8 cellular contexts compared by ENCODE assay signal in the genomic region with DNA sequence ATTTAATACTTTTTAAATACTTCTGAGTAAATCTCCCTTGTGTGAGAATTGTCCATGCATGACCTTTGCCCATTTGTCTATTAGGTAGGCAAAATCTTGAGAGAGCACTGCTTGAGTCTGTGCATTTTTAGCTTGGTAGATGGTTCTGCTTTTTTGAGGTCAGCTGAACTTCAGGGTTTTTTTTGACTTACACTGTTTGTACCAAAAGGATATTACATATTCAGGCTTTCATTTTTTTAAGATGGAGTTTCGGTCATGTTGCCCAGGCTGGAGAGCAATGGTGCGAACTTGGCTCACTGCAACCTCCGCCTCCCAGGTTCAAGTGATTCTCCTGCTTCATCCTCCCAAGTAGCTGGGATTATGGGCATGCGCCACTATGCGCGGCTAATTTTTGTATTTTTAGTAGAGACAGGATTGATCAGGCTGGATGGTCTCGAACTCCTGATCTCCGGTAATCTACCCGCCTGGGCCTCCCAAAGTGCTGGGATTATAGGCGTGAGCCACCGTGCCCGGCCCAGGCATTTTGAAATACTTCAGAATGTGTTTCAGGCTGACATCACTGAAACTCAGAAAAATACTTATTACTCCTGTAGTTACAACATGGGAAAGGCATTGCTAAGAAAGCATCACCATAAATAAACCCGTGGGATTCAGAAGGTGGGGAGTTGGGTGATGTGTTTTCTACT. TPM values are rescaled to one million over a fixed set of nuclear protein-coding genes. Genes with fewer than 3 reads are reported as not detected.
A peak's percentile ranks its signal among the peaks of the same experiment; 100 is the strongest.
DNase-seq lines count a peak whose midpoint lies in the region; ATAC-seq, FAIRE-seq and TF ChIP-seq lines count a peak whose summit lies in the region.

No MANE protein-coding gene starts in this region.

- H4K91ac ChIP-seq in mesenchymal stem cell (ENCODE audit: low read length) = no peak overlapping the region

- TF ChIP-seq CTCF in OCI-LY1 (IDR thresholded peaks at IDR 0.05; ENCODE audit: low read length) = no peak

- peak; percentile 97 for DNase-seq in mesenchymal stem cell
- DNase-seq in urothelium cell line (ENCODE audit: low spot score) = no peak
- no peak for DNase-seq in posterior vena cava (ENCODE audit: low spot score)
- DNase-seq in NCI-H510A (lab: John Stamatoyannopoulos, UW) = no peak
- DNase-seq in SW 1271 (lab: John Stamatoyannopoulos, UW) = no peak

- H3K23ac ChIP-seq in mesenchymal stem cell (ENCODE audit: low read length in 2 of 2) = no peak overlapping the region

- peak overlapping the region in 1 of 2 experiments; percentile 78 for H3K18ac ChIP-seq in mesenchymal stem cell (ENCODE audit: low read depth in 1 of 2, low read length in 2 of 2)

- H3K4me1 ChIP-seq in OCI-LY1 (ENCODE audit: insufficient read depth, low read length, severe bottlenecking) = peaks cover 56% of the 10 kb centered on the region
- H3K4me1 ChIP-seq in mesenchymal stem cell (ENCODE audit: control insufficient read depth, insufficient read depth, low read depth, low read length) = peaks cover 8% of the 10 kb centered on the region

- H3K4me3 ChIP-seq in OCI-LY1 (ENCODE audit: low read depth, low read length, poor library complexity, severe bottlenecking) = peak overlapping the region; percentile 36
- no peak overlapping the region for H3K4me3 ChIP-seq in mesenchymal stem cell (ENCODE audit: insufficient read depth in 1 of 2, low read depth in 1 of 2, low read length in 2 of 2)

- no peak overlapping the region for H2AFZ ChIP-seq in OCI-LY1 (ENCODE audit: low read length)
- H2AFZ ChIP-seq in mesenchymal stem cell (ENCODE audit: low read depth, low read length) = no peak overlapping the region

- H3K27me3 ChIP-seq in OCI-LY1 (ENCODE audit: insufficient read depth, low read length) (no peaks in the 10 kb centered on the region), mesenchymal stem cell (ENCODE audit: control insufficient read depth in 1 of 2, insufficient read depth in 1 of 2, low read length in 2 of 2) (no peaks in the 10 kb centered on the region)

- H3K79me1 ChIP-seq in mesenchymal stem cell (replicated peaks; ENCODE audit: low read length, poor library complexity, severe bottlenecking) = peaks cover 5% of the 10 kb centered on the region

- no peak overlapping the region for H2BK120ac ChIP-seq in mesenchymal stem cell (ENCODE audit: low read depth, low read length)

- H3K9me2 ChIP-seq in OCI-LY1 (ENCODE audit: low read depth, low read length) = no peaks in the 10 kb centered on the region

- peak overlapping the region; percentile 78 for H3K27ac ChIP-seq in OCI-LY1 (ENCODE audit: low read depth, low read length, poor library complexity, severe bottlenecking)
- H3K27ac ChIP-seq in mesenchymal stem cell (ENCODE audit: low read length, poor library complexity, severe bottlenecking) = no peak overlapping the region

- H3K4ac ChIP-seq in mesenchymal stem cell (ENCODE audit: low read depth in 1 of 2, low read length in 2 of 2) = peak overlapping the region in 1 of 2 experiments; percentile 73

- H2BK5ac ChIP-seq in mesenchymal stem cell (ENCODE audit: low read depth, low read length, poor library complexity, severe bottlenecking) = no peak overlapping the region

- no peak for FAIRE-seq in urothelium cell line (lab: Jason Lieb, UNC)

- H3K4me2 ChIP-seq in OCI-LY1 (ENCODE audit: low read length) (peak overlapping the region; percentile 60), mesenchymal stem cell (ENCODE audit: low read length, poor library complexity, severe bottlenecking) (no peak overlapping the region)

- H3K14ac ChIP-seq in mesenchymal stem cell (ENCODE audit: low read length in 2 of 2) = no peak overlapping the region

- H3K9me3 ChIP-seq in OCI-LY1 (ENCODE audit: low read length) (no peaks in the 10 kb centered on the region), mesenchymal stem cell (ENCODE audit: control insufficient read depth, low read length) (no peaks in the 10 kb centered on the region)

- no peak overlapping the region for H2BK15ac ChIP-seq in mesenchymal stem cell (ENCODE audit: low read depth, poor library complexity, severe bottlenecking)

- no peak overlapping the region; the same call in 1 of the 2 replicates for H3K9ac ChIP-seq in OCI-LY1 (ENCODE audit: low read length)
- no peak overlapping the region for H3K9ac ChIP-seq in mesenchymal stem cell (ENCODE audit: low read length)

- no peak overlapping the region for H4K8ac ChIP-seq in mesenchymal stem cell (ENCODE audit: low read length)

- intact Hi-C loops in posterior vena cava (cut with DNase I) = no loop called here

- no peaks in the 10 kb centered on the region for H4K20me1 ChIP-seq in OCI-LY1 (ENCODE audit: insufficient read depth, low read length)

- peak overlapping the region in 1 of 2 experiments; percentile 92 for H2BK12ac ChIP-seq in mesenchymal stem cell (ENCODE audit: low read length in 2 of 2)

- ATAC-seq in GM18861 (IDR thresholded peaks at IDR 0.05; ENCODE audit: unreplicated experiment) (peak; percentile 67), HG02642 (IDR thresholded peaks at IDR 0.05; ENCODE audit: poor library complexity, unreplicated experiment) (peak; percentile 74)

- no peaks in the 10 kb centered on the region; the same call in 1 of the 2 replicates for H3F3A ChIP-seq in OCI-LY1 (ENCODE audit: insufficient read depth, low read length)

- H3K36me3 ChIP-seq in OCI-LY1 (ENCODE audit: insufficient read depth, low read length) = no peaks in the 10 kb centered on the region
- no peaks in the 10 kb centered on the region for H3K36me3 ChIP-seq in mesenchymal stem cell (ENCODE audit: control insufficient read depth in 1 of 2, insufficient read depth in 2 of 2, low read depth in 1 of 2, low read length in 2 of 2)

- H2AK5ac ChIP-seq in mesenchymal stem cell (ENCODE audit: low read length, severe bottlenecking) = no peak overlapping the region

- WGBS in mesenchymal stem cell = 75% methylated on average over 13 of the region's 13 CpGs

- H3K79me2 ChIP-seq in OCI-LY1 (ENCODE audit: insufficient read depth, low read length) = peaks cover 41% of the 10 kb centered on the region

RNA-seq across cellular contexts. Expression of a gene that starts 11.1 kb away (rescaled TPM):
- polyA plus RNA-seq in mesenchymal stem cell (2013, experiment 1 of 2) = 30.7 TPM
- polyA plus RNA-seq in mesenchymal stem cell (2013, experiment 2 of 2) = 32.3 TPM
- 100 to 1,000 TPM; 246 to 312 TPM for total RNA-seq in posterior vena cava
